ENCODE assay signal across 1 cellular context in the genomic region with DNA sequence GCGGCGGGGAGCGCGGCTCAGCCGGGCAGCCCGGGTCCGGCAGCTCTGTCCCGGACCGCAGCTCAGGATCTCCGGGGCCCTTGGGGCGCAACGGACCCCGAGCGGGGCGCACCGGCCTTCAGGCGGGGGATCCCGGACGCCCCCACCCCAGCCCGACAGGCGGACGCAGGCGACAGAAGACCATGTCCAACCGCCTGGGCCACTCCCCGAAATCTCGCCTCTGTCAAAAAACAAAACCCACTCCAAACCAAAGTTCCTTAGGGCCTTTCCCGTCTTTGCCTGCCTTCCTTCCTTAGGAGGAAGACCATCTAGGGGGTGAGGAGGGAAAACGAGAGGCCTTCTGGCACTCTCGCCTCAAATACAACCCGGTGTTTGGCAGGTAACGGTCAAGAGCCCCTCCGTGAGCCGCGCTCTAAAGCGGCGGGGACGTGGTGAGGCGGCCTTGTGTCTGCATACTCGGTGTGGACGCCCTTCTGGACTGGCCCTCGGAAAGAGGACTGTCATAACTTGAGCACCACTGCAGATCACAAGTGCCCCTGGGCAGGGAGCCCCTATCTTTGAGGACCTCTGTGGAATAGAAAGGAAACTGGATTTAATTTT.
TF ChIP-seq lines count a peak whose summit lies in the region.

No MANE protein-coding gene starts in this region.

TF ChIP-seq in GM23338, 12 proteins besides CTCF, POLR2A, EP300 and RAD21 (continued from another document):
- TF ChIP-seq, protein P1, sequence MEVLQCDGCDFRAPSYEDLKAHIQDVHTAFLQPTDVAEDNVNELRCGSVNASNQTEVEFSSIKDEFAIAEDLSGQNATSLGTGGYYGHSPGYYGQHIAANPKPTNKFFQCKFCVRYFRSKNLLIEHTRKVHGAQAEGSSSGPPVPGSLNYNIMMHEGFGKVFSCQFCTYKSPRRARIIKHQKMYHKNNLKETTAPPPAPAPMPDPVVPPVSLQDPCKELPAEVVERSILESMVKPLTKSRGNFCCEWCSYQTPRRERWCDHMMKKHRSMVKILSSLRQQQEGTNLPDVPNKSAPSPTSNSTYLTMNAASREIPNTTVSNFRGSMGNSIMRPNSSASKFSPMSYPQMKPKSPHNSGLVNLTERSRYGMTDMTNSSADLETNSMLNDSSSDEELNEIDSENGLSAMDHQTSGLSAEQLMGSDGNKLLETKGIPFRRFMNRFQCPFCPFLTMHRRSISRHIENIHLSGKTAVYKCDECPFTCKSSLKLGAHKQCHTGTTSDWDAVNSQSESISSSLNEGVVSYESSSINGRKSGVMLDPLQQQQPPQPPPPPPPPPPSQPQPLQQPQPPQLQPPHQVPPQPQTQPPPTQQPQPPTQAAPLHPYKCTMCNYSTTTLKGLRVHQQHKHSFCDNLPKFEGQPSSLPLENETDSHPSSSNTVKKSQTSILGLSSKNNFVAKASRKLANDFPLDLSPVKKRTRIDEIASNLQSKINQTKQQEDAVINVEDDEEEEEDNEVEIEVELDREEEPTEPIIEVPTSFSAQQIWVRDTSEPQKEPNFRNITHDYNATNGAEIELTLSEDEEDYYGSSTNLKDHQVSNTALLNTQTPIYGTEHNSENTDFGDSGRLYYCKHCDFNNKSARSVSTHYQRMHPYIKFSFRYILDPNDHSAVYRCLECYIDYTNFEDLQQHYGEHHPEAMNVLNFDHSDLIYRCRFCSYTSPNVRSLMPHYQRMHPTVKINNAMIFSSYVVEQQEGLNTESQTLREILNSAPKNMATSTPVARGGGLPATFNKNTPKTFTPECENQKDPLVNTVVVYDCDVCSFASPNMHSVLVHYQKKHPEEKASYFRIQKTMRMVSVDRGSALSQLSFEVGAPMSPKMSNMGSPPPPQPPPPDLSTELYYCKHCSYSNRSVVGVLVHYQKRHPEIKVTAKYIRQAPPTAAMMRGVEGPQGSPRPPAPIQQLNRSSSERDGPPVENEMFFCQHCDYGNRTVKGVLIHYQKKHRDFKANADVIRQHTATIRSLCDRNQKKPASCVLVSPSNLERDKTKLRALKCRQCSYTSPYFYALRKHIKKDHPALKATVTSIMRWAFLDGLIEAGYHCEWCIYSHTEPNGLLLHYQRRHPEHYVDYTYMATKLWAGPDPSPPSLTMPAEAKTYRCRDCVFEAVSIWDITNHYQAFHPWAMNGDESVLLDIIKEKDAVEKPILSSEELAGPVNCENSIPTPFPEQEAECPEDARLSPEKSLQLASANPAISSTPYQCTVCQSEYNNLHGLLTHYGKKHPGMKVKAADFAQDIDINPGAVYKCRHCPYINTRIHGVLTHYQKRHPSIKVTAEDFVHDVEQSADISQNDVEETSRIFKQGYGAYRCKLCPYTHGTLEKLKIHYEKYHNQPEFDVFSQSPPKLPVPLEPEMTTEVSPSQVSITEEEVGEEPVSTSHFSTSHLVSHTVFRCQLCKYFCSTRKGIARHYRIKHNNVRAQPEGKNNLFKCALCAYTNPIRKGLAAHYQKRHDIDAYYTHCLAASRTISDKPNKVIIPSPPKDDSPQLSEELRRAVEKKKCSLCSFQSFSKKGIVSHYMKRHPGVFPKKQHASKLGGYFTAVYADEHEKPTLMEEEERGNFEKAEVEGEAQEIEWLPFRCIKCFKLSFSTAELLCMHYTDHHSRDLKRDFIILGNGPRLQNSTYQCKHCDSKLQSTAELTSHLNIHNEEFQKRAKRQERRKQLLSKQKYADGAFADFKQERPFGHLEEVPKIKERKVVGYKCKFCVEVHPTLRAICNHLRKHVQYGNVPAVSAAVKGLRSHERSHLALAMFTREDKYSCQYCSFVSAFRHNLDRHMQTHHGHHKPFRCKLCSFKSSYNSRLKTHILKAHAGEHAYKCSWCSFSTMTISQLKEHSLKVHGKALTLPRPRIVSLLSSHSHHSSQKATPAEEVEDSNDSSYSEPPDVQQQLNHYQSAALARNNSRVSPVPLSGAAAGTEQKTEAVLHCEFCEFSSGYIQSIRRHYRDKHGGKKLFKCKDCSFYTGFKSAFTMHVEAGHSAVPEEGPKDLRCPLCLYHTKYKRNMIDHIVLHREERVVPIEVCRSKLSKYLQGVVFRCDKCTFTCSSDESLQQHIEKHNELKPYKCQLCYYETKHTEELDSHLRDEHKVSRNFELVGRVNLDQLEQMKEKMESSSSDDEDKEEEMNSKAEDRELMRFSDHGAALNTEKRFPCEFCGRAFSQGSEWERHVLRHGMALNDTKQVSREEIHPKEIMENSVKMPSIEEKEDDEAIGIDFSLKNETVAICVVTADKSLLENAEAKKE (CRISPR knock-in tag; IDR thresholded peaks at IDR 0.05) = no peak
- no peak for TF ChIP-seq JUNB (IDR thresholded peaks at IDR 0.05; ENCODE audit: unreplicated experiment)
- no peak for TF ChIP-seq ZNF114 (CRISPR knock-in tag; IDR thresholded peaks at IDR 0.05)
- TF ChIP-seq NANOG (IDR thresholded peaks at IDR 0.05; ENCODE audit: borderline replicate concordance) = no peak
- no peak for TF ChIP-seq POLR2AphosphoS5 (IDR thresholded peaks at IDR 0.05; ENCODE audit: low read depth)
- TF ChIP-seq, protein P2, sequence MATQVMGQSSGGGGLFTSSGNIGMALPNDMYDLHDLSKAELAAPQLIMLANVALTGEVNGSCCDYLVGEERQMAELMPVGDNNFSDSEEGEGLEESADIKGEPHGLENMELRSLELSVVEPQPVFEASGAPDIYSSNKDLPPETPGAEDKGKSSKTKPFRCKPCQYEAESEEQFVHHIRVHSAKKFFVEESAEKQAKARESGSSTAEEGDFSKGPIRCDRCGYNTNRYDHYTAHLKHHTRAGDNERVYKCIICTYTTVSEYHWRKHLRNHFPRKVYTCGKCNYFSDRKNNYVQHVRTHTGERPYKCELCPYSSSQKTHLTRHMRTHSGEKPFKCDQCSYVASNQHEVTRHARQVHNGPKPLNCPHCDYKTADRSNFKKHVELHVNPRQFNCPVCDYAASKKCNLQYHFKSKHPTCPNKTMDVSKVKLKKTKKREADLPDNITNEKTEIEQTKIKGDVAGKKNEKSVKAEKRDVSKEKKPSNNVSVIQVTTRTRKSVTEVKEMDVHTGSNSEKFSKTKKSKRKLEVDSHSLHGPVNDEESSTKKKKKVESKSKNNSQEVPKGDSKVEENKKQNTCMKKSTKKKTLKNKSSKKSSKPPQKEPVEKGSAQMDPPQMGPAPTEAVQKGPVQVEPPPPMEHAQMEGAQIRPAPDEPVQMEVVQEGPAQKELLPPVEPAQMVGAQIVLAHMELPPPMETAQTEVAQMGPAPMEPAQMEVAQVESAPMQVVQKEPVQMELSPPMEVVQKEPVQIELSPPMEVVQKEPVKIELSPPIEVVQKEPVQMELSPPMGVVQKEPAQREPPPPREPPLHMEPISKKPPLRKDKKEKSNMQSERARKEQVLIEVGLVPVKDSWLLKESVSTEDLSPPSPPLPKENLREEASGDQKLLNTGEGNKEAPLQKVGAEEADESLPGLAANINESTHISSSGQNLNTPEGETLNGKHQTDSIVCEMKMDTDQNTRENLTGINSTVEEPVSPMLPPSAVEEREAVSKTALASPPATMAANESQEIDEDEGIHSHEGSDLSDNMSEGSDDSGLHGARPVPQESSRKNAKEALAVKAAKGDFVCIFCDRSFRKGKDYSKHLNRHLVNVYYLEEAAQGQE (IDR thresholded peaks at IDR 0.05; ENCODE audit: unreplicated experiment) = no peak
- no peak for TF ChIP-seq CREB1 (CRISPR knock-in tag; IDR thresholded peaks at IDR 0.05; ENCODE audit: low read depth)
- TF ChIP-seq, protein P3, sequence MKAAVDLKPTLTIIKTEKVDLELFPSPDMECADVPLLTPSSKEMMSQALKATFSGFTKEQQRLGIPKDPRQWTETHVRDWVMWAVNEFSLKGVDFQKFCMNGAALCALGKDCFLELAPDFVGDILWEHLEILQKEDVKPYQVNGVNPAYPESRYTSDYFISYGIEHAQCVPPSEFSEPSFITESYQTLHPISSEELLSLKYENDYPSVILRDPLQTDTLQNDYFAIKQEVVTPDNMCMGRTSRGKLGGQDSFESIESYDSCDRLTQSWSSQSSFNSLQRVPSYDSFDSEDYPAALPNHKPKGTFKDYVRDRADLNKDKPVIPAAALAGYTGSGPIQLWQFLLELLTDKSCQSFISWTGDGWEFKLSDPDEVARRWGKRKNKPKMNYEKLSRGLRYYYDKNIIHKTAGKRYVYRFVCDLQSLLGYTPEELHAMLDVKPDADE (IDR thresholded peaks at IDR 0.05) = no peak
- TF ChIP-seq EZH2phosphoT487 (IDR thresholded peaks at IDR 0.05; ENCODE audit: unreplicated experiment) = no peak
- no peak for TF ChIP-seq STAT1 (IDR thresholded peaks at IDR 0.05; ENCODE audit: unreplicated experiment)
